Comparison of ENCODE assay signal across 8 cellular contexts in genomic region chr17:28737770-28738679, GRCh38. TPM values are rescaled to one million over a fixed set of nuclear protein-coding genes. Genes with fewer than 3 reads are reported as not detected.
DNase-seq lines count a peak whose midpoint lies in the region; ATAC-seq and TF ChIP-seq lines count a peak whose summit lies in the region.

No MANE protein-coding gene starts in this region.

- no peaks in the 10 kb centered on the region for H4K20me1 ChIP-seq in OCI-LY1 (ENCODE audit: insufficient read depth, low read length)

- peaks cover 16% of the 10 kb centered on the region for H3K4me1 Mint-ChIP-seq in T-helper 2 cell treated with Interferon-gamma antibody and Interleukin-4, amounts not matched to agents 5 μg/mL and 100 μg/mL, for 36 hours (ENCODE audit: low read depth)

- peak overlapping the region; percentile 58 for H3K4me2 ChIP-seq in OCI-LY1 (ENCODE audit: low read length)

- peak overlapping the region; percentile 97 for H3K27ac ChIP-seq in OCI-LY1 (ENCODE audit: low read depth, low read length, poor library complexity, severe bottlenecking)

- no peak overlapping the region for H3K4me3 Mint-ChIP-seq in T-helper 2 cell treated with Interferon-gamma antibody and Interleukin-4, amounts not matched to agents 5 μg/mL and 100 μg/mL, for 36 hours

- no peaks in the 10 kb centered on the region for H3K79me2 ChIP-seq in OCI-LY1 (ENCODE audit: insufficient read depth, low read length)

- H3K27me3 Mint-ChIP-seq in T-helper 2 cell treated with Interferon-gamma antibody and Interleukin-4, amounts not matched to agents 5 μg/mL and 100 μg/mL, for 36 hours (ENCODE audit: low read depth), result no peaks in the 10 kb centered on the region

- no peak for TF ChIP-seq CTCF in OCI-LY1 (IDR thresholded peaks at IDR 0.05; ENCODE audit: low read length)

- no peaks in the 10 kb centered on the region for H3K27me3 ChIP-seq in OCI-LY1 (ENCODE audit: insufficient read depth, low read length)

- H3K9me3 Mint-ChIP-seq in T-helper 2 cell treated with Interferon-gamma antibody and Interleukin-4, amounts not matched to agents 5 μg/mL and 100 μg/mL, for 36 hours, result peaks cover 3% of the 10 kb centered on the region

- H3K4me3 ChIP-seq in OCI-LY1 (ENCODE audit: low read depth, low read length, poor library complexity, severe bottlenecking), result peak overlapping the region; percentile 47

- peak overlapping the region; percentile 46 for H3K27ac Mint-ChIP-seq in T-helper 2 cell treated with Interferon-gamma antibody and Interleukin-4, amounts not matched to agents 5 μg/mL and 100 μg/mL, for 36 hours

- H3K4me1 ChIP-seq in OCI-LY1 (ENCODE audit: insufficient read depth, low read length, severe bottlenecking), result peaks cover 49% of the 10 kb centered on the region

- H2AFZ ChIP-seq in OCI-LY1 (ENCODE audit: low read length), result no peak overlapping the region

- H3K9me2 ChIP-seq in OCI-LY1 (ENCODE audit: low read depth, low read length), result no peaks in the 10 kb centered on the region

- peaks cover 15% of the 10 kb centered on the region for H3K36me3 Mint-ChIP-seq in T-helper 2 cell treated with Interferon-gamma antibody and Interleukin-4, amounts not matched to agents 5 μg/mL and 100 μg/mL, for 36 hours (ENCODE audit: low read depth)

- H3K36me3 ChIP-seq in OCI-LY1 (ENCODE audit: insufficient read depth, low read length), result peaks cover 42% of the 10 kb centered on the region

- peak overlapping the region; percentile 71 for H3K9ac ChIP-seq in OCI-LY1 (ENCODE audit: low read length)

- peaks cover 9% of the 10 kb centered on the region for H3K9me3 ChIP-seq in OCI-LY1 (ENCODE audit: low read length)

- peak; percentile 55 for ATAC-seq in GM21737 (IDR thresholded peaks at IDR 0.05; ENCODE audit: unreplicated experiment)

- no peaks in the 10 kb centered on the region for H3F3A ChIP-seq in OCI-LY1 (ENCODE audit: insufficient read depth, low read length)

- DNase-seq in T-helper 2 cell treated with Interferon-gamma antibody and Interleukin-4, amounts not matched to agents 5 μg/mL and 100 μg/mL, for 36 hours (ENCODE audit: low spot score), result no peak
- DNase-seq in T-helper 2 cell (no peak), renal cortical epithelial cell (ENCODE audit: low read depth) (peak; percentile 59), 8988T (no peak), superior temporal gyrus (ENCODE audit: extremely low spot score) (no peak), NCI-H226 (no peak)

RNA-seq across cellular contexts. Expression of gene TRAF4, which starts 5.8 kb away (rescaled TPM):
- total RNA-seq in renal cortical epithelial cell, result 63.8 and 103 TPM in 2 replicates

RNA-seq across cellular contexts. Expression of gene NEK8, which starts 9.4 kb away (rescaled TPM):
- total RNA-seq in renal cortical epithelial cell, result 2.4 and 5.6 TPM in 2 replicates

RNA-seq across cellular contexts. Expression of gene TLCD1, which starts 12.0 kb away (rescaled TPM):
- 8.1 and 18.2 TPM in 2 replicates for total RNA-seq in renal cortical epithelial cell

RNA-seq across cellular contexts. Expression of gene RPL23A, which starts 18.2 kb away (rescaled TPM):
- 540 and 600 TPM in 2 replicates for total RNA-seq in renal cortical epithelial cell

RNA-seq across cellular contexts. Expression of gene RAB34, which starts 20.4 kb away (rescaled TPM):
- total RNA-seq in renal cortical epithelial cell, result 131 and 208 TPM in 2 replicates
